1 cellular context compared by ENCODE assay signal in the genomic region with DNA sequence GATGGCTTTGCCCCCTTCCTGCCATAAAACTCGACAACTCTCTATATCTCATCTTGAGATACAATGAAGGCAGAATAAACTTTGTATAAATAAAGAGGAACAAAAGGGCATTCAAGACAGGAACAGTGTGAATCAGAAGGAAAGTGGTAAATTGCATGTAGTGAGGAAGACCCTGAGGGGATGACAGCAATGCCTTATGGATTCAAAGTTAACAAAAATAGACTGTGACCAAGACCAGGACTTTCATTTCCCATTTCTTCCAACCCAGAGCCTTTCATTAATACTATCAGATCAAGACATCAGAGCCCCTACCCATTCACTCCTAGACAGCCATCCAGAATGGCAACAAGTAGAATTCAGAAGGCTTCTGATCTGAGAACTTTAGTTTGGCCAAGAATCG.
TF ChIP-seq lines count a peak whose summit lies in the region.

No MANE protein-coding gene starts in this region.

TF ChIP-seq in GM12878, 131 proteins besides CTCF, POLR2A, EP300 and RAD21 (continued from another document):
- TF ChIP-seq, protein P1, sequence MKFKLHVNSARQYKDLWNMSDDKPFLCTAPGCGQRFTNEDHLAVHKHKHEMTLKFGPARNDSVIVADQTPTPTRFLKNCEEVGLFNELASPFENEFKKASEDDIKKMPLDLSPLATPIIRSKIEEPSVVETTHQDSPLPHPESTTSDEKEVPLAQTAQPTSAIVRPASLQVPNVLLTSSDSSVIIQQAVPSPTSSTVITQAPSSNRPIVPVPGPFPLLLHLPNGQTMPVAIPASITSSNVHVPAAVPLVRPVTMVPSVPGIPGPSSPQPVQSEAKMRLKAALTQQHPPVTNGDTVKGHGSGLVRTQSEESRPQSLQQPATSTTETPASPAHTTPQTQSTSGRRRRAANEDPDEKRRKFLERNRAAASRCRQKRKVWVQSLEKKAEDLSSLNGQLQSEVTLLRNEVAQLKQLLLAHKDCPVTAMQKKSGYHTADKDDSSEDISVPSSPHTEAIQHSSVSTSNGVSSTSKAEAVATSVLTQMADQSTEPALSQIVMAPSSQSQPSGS (IDR thresholded peaks at IDR 0.05; ENCODE audit: low read length), result 0 out of 2 replicates have a peak, but pooled peaks have one; percentile 13
- TF ChIP-seq RB1 (IDR thresholded peaks at IDR 0.05; ENCODE audit: borderline replicate concordance) (no peak), RFX5 (IDR thresholded peaks at IDR 0.05; ENCODE audit: low read depth, low read length) (no peak), RBBP5 (conservative IDR thresholded peaks at IDR 0.05) (no peak), PKNOX1 (IDR thresholded peaks at IDR 0.05) (no peak), PML (IDR thresholded peaks at IDR 0.05; ENCODE audit: low read length) (no peak)
